ENCODE assay signal across 1 cellular context in genomic region chr16:31350275-31351005, GRCh38.
A peak's percentile ranks its signal among the peaks of the same experiment; 100 is the strongest.
TF ChIP-seq lines count a peak whose summit lies in the region.

No MANE protein-coding gene starts in this region.

TF ChIP-seq in K562, 482 proteins besides CTCF, POLR2A, EP300 and RAD21:
- TF ChIP-seq BCOR (IDR thresholded peaks at IDR 0.05), result 0 out of 2 replicates have a peak, but pooled peaks have one; percentile 41
- TF ChIP-seq NUFIP1 (IDR thresholded peaks at IDR 0.05; ENCODE audit: partially characterized antibody), result no peak
- TF ChIP-seq ZNF146 (CRISPR knock-in tag; IDR thresholded peaks at IDR 0.05; ENCODE audit: unreplicated experiment), result peak; percentile 98
- TF ChIP-seq RBM25 (IDR thresholded peaks at IDR 0.05; ENCODE audit: low read depth, low read length, severe bottlenecking), result peak; percentile 79
- TF ChIP-seq ZNF282 (CRISPR knock-in tag; IDR thresholded peaks at IDR 0.05), result no peak
- TF ChIP-seq ZNF785 (CRISPR knock-in tag; IDR thresholded peaks at IDR 0.05), result no peak
- TF ChIP-seq POLR2AphosphoS2 (IDR thresholded peaks at IDR 0.05; ENCODE audit: low read length), result no peak
- TF ChIP-seq USF2 (CRISPR knock-in tag; IDR thresholded peaks at IDR 0.05), result no peak
TF ChIP-seq in K562: peak in this region for 3.
